In genomic region chr1:54342306-54342705, GRCh38 we compare ENCODE assay signal across 16 cellular contexts.
DNase-seq lines count a peak whose midpoint lies in the region; ATAC-seq, FAIRE-seq and TF ChIP-seq lines count a peak whose summit lies in the region.
"Had no signal": no experiment of that assay in that cellular context is flagged by ENCODE, and none has a peak within 500 bp of the region (broad histone marks: within the 10 kb centered on the region; RNA-seq: fewer than 3 reads in every experiment).

No MANE protein-coding gene starts in this region.

- H3K27ac Mint-ChIP-seq in nephron progenitor cell (peak overlapping the region; percentile 93), T-helper 17 cell (no peak overlapping the region)
- H3K27ac Mint-ChIP-seq: activated T-cell treated with anti-CD3 and anti-CD28 coated beads, Interleukin-2, amount 50 U/mL, for 72 hours had no signal

- H3K27me3 Mint-ChIP-seq in nephron progenitor cell (ENCODE audit: low read depth, poor library complexity) (no peaks in the 10 kb centered on the region), T-helper 17 cell (no peaks in the 10 kb centered on the region)
- H3K27me3 Mint-ChIP-seq: IgD-negative memory B cell had no signal

- H3K4me3 Mint-ChIP-seq in nephron progenitor cell (no peak overlapping the region), T-helper 17 cell (no peak overlapping the region)
- H3K4me3 Mint-ChIP-seq: activated T-cell treated with anti-CD3 and anti-CD28 coated beads, Interleukin-2, amount 50 U/mL, for 72 hours; IgD-negative memory B cell had no signal

- H3K27ac ChIP-seq in dorsolateral prefrontal cortex: peak overlapping the region in 55 of 59 donors; percentile 7 to 95 (median 72)
- H3K27ac ChIP-seq: A549, GM23248 had no signal

- H3K36me3 Mint-ChIP-seq in nephron progenitor cell (ENCODE audit: low read depth) (peaks cover 41% of the 10 kb centered on the region), T-helper 17 cell (ENCODE audit: low read depth) (peaks cover 2% of the 10 kb centered on the region)

- ATAC-seq in HG03196 (IDR thresholded peaks at IDR 0.05; ENCODE audit: unreplicated experiment) (no peak), T-helper 17 cell (no peak)
- ATAC-seq: A549; activated T-cell treated with anti-CD3 and anti-CD28 coated beads, Interleukin-2, amount 50 U/mL, for 72 hours had no signal

- TF ChIP-seq CTCF in dorsolateral prefrontal cortex (IDR thresholded peaks at IDR 0.05 in 54 of 56, conservative IDR thresholded peaks at IDR 0.05 in 2 of 56; ENCODE audit: low read depth in 1 of 56, partially characterized antibody in 56 of 56): no peak
- no peak for TF ChIP-seq CTCF in nephron progenitor cell (IDR thresholded peaks at IDR 0.05)

- intact Hi-C loops in dorsolateral prefrontal cortex (cut with DNase I): no loop called here

- H3K4me3 ChIP-seq in dorsolateral prefrontal cortex: no peak overlapping the region
- H3K4me3 ChIP-seq: A549, GM23248 had no signal

- H3K9me3 ChIP-seq in T-helper 17 cell (ENCODE audit: control insufficient read depth, low read length, poor library complexity, severe bottlenecking): no peaks in the 10 kb centered on the region
- H3K9me3 ChIP-seq: A549 had no signal

- H3K27me3 ChIP-seq in dorsolateral prefrontal cortex: no peaks in the 10 kb centered on the region

- H3K9me3 Mint-ChIP-seq in nephron progenitor cell: no peaks in the 10 kb centered on the region
- H3K9me3 Mint-ChIP-seq: activated T-cell treated with anti-CD3 and anti-CD28 coated beads, Interleukin-2, amount 50 U/mL, for 72 hours; IgD-negative memory B cell had no signal

- peaks cover 84% of the 10 kb centered on the region for H3K4me1 Mint-ChIP-seq in nephron progenitor cell
- H3K4me1 Mint-ChIP-seq in T-helper 17 cell: peaks cover 29% of the 10 kb centered on the region

- DNase-seq in NCI-H2227 (lab: John Stamatoyannopoulos, UW; ENCODE audit: unreplicated experiment) (peak; percentile 63), NCI-H2227 treated with DMSO at 0.1 percent for 48 hours (lab: John Stamatoyannopoulos, UW) (no peak), NCI-H510A (lab: John Stamatoyannopoulos, UW) (peak; percentile 70), dorsolateral prefrontal cortex (no peak), nephron progenitor cell (no peak), T-helper 17 cell (no peak), RCC 7860 (ENCODE audit: low spot score) (no peak)
- DNase-seq: activated CD4-positive, alpha-beta T cell treated with anti-CD3 and anti-CD28 coated beads, Interleukin-2, amount 50 U/mL, for 1 hour; activated T-cell treated with anti-CD3 and anti-CD28 coated beads, Interleukin-2, amount 50 U/mL, for 72 hours; GM23248; MV-4-11; stimulated activated CD4-positive, alpha-beta T cell treated with anti-CD3 and anti-CD28 coated beads, Interleukin-15, amount 100 ng/mL, for 24 hours; T-helper 9 cell had no signal

- no peak for FAIRE-seq in RCC 7860 (lab: Jason Lieb, UNC)
- FAIRE-seq: A549 had no signal

Comparison
In these comparisons a context has a peak if more than half of its experiments do, and no peak if none do; other contexts are left out.
1. DNase-seq: peak in NCI-H2227 (single experiment) and NCI-H510A (single experiment); none in NCI-H2227 treated with DMSO at 0.1 percent for 48 hours (single experiment), dorsolateral prefrontal cortex (0 of 10), nephron progenitor cell (single experiment), T-helper 17 cell (0 of 3) and RCC 7860 (single experiment).